11 cellular contexts compared by ENCODE assay signal in genomic region chr2:112803691-112804521, GRCh38. TPM values are rescaled to one million over a fixed set of nuclear protein-coding genes. Genes with fewer than 3 reads are reported as not detected.
DNase-seq lines count a peak whose midpoint lies in the region; ATAC-seq and TF ChIP-seq lines count a peak whose summit lies in the region.
"Had no signal": no experiment of that assay in that cellular context is flagged by ENCODE, and none has a peak within 500 bp of the region (broad histone marks: within the 10 kb centered on the region; RNA-seq: fewer than 3 reads in every experiment).

No MANE protein-coding gene starts in this region.

- H3K9me3 ChIP-seq in osteoblast (ENCODE audit: low read depth, low read length) (no peaks in the 10 kb centered on the region), gastroesophageal sphincter (peaks cover 0 to 11% (median 0%) of the 10 kb centered on the region in 3 donors), left ventricle myocardium inferior (replicated peaks) (peaks cover 9% of the 10 kb centered on the region)

- no peak for TF ChIP-seq EP300 in gastroesophageal sphincter (IDR thresholded peaks at IDR 0.05)

- no peaks in the 10 kb centered on the region for H3K79me2 ChIP-seq in osteoblast (ENCODE audit: insufficient read depth, low read length)

- no peak overlapping the region for H3K4me3 Mint-ChIP-seq in activated naive CD8-positive, alpha-beta T cell treated with anti-CD3 and anti-CD28 coated beads, Interleukin-2, amount 10 ng/mL, durations not matched to agents 7 days and 5 days

- H3K27me3 Mint-ChIP-seq in activated naive CD8-positive, alpha-beta T cell treated with anti-CD3 and anti-CD28 coated beads, Interleukin-2, amount 10 ng/mL, durations not matched to agents 7 days and 5 days, result no peaks in the 10 kb centered on the region

- WGBS in gastroesophageal sphincter (ENCODE audit: low coverage in 1 of 2), 2 donors, result 73% methylated on average over 5 of the region's 5 CpGs

- intact Hi-C loops in left ventricle myocardium inferior (cut with micrococcal nuclease), result no loop called here

- POLR2A ChIA-PET in activated naive CD8-positive, alpha-beta T cell treated with anti-CD3 and anti-CD28 coated beads, Interleukin-2, amount 10 ng/mL, durations not matched to agents 7 days and 5 days (lab: Charles Lee), result no interaction called here

- no peaks in the 10 kb centered on the region for H3K27me3 ChIP-seq in osteoblast (ENCODE audit: insufficient read depth, low read length)
- no peaks in the 10 kb centered on the region for H3K27me3 ChIP-seq in gastroesophageal sphincter
- no peaks in the 10 kb centered on the region for H3K27me3 ChIP-seq in left ventricle myocardium inferior (ENCODE audit: low read depth)

- H2AFZ ChIP-seq in osteoblast (ENCODE audit: low read length), result peak overlapping the region; percentile 58

- DNase-seq in activated naive CD8-positive, alpha-beta T cell treated with anti-CD3 and anti-CD28 coated beads, Interleukin-2, amount 10 ng/mL, durations not matched to agents 7 days and 5 days, result no peak
- DNase-seq in osteoblast (ENCODE audit: insufficient read length, low spot score, missing footprints) (peak; percentile 90), left ventricle myocardium inferior (no peak), occipital lobe (lab: John Stamatoyannopoulos, UW) (no peak), NCI-H526 (lab: John Stamatoyannopoulos, UW) (no peak)
- DNase-seq: NCI-H2171 had no signal

- H4K20me1 ChIP-seq in osteoblast (ENCODE audit: insufficient read depth, low read length), result no peaks in the 10 kb centered on the region

- peak overlapping the region; percentile 49 for H3K4me2 ChIP-seq in osteoblast (ENCODE audit: insufficient read depth, low read length)

- H3K27ac ChIP-seq in osteoblast (ENCODE audit: low read depth, low read length), result peak overlapping the region; percentile 89
- H3K27ac ChIP-seq in gastroesophageal sphincter, result no peak overlapping the region
- no peak overlapping the region for H3K27ac ChIP-seq in left ventricle myocardium inferior (replicated peaks)

- no peak overlapping the region for H3K4me3 ChIP-seq in osteoblast (ENCODE audit: insufficient read depth, low read length)
- no peak overlapping the region for H3K4me3 ChIP-seq in gastroesophageal sphincter
- H3K4me3 ChIP-seq in left ventricle myocardium inferior, result no peak overlapping the region

- no peak for TF ChIP-seq CTCF in osteoblast (IDR thresholded peaks at IDR 0.05; ENCODE audit: extremely low read depth, low read depth, low read length)
- no peak for TF ChIP-seq CTCF in gastroesophageal sphincter (IDR thresholded peaks at IDR 0.05)
- TF ChIP-seq CTCF in left ventricle myocardium inferior (IDR thresholded peaks at IDR 0.05; ENCODE audit: borderline replicate concordance), result no peak

- H3K4me1 Mint-ChIP-seq in activated naive CD8-positive, alpha-beta T cell treated with anti-CD3 and anti-CD28 coated beads, Interleukin-2, amount 10 ng/mL, durations not matched to agents 7 days and 5 days, result peaks cover 34% of the 10 kb centered on the region

- peaks cover 20% of the 10 kb centered on the region for H3K36me3 Mint-ChIP-seq in activated naive CD8-positive, alpha-beta T cell treated with anti-CD3 and anti-CD28 coated beads, Interleukin-2, amount 10 ng/mL, durations not matched to agents 7 days and 5 days

- H3K4me1 ChIP-seq in osteoblast (ENCODE audit: insufficient read depth, low read length) (peaks cover 15% of the 10 kb centered on the region), gastroesophageal sphincter (no peaks in the 10 kb centered on the region), left ventricle myocardium inferior (no peaks in the 10 kb centered on the region)

- TF ChIP-seq POLR2A in gastroesophageal sphincter (IDR thresholded peaks at IDR 0.05), result no peak

- H3K9me3 Mint-ChIP-seq in activated naive CD8-positive, alpha-beta T cell treated with anti-CD3 and anti-CD28 coated beads, Interleukin-2, amount 10 ng/mL, durations not matched to agents 7 days and 5 days, result peaks cover 8% of the 10 kb centered on the region

- peak overlapping the region; percentile 3 for H3K27ac Mint-ChIP-seq in activated naive CD8-positive, alpha-beta T cell treated with anti-CD3 and anti-CD28 coated beads, Interleukin-2, amount 10 ng/mL, durations not matched to agents 7 days and 5 days

- ATAC-seq in GM19023 (IDR thresholded peaks at IDR 0.05; ENCODE audit: unreplicated experiment) (peak; percentile 40), HG03432 (IDR thresholded peaks at IDR 0.05; ENCODE audit: unreplicated experiment) (peak; percentile 64), gastroesophageal sphincter (no peak)
- peak; percentile 44 for ATAC-seq in activated naive CD8-positive, alpha-beta T cell treated with anti-CD3 and anti-CD28 coated beads, Interleukin-2, amount 10 ng/mL, durations not matched to agents 7 days and 5 days (ENCODE audit: low read depth)

- no peaks in the 10 kb centered on the region for H3K36me3 ChIP-seq in osteoblast (ENCODE audit: insufficient read depth, low read length)
- H3K36me3 ChIP-seq in gastroesophageal sphincter, result no peaks in the 10 kb centered on the region
- no peaks in the 10 kb centered on the region for H3K36me3 ChIP-seq in left ventricle myocardium inferior

RNA-seq across cellular contexts. Expression of gene IL1A, which starts 19.6 kb away (rescaled TPM):
- not detected for total RNA-seq in activated naive CD8-positive, alpha-beta T cell treated with anti-CD3 and anti-CD28 coated beads, Interleukin-2, amount 10 ng/mL, durations not matched to agents 7 days and 5 days
- total RNA-seq in osteoblast, result not detected in 2 replicates
- not detected for total RNA-seq in gastroesophageal sphincter
- not detected for total RNA-seq in left ventricle myocardium inferior
- not detected for total RNA-seq in occipital lobe
- total RNA-seq: posterior vena cava had no signal

RNA-seq across cellular contexts. Expression of gene IL1B, which starts 32.7 kb away (rescaled TPM):
- total RNA-seq in activated naive CD8-positive, alpha-beta T cell treated with anti-CD3 and anti-CD28 coated beads, Interleukin-2, amount 10 ng/mL, durations not matched to agents 7 days and 5 days, result under 1 TPM in 1 of 2 experiments, not detected in 1; 0.19 TPM
- total RNA-seq in osteoblast (0.36 TPM in 1 of 2 replicates, not detected in the other), gastroesophageal sphincter (1 to 10 TPM in 2 of 4 donors, not detected in 2; 2.7 to 3.2 TPM), left ventricle myocardium inferior (0.27 TPM), occipital lobe (0.78 TPM)
- total RNA-seq: T-helper 2 cell treated with Interferon-gamma antibody and Interleukin-4, amounts not matched to agents 100 ng/mL and 5 ng/mL, for 36 hours had no signal

RNA-seq across cellular contexts. Expression of gene CKAP2L, which starts 39.5 kb away (rescaled TPM):
- total RNA-seq in activated naive CD8-positive, alpha-beta T cell treated with anti-CD3 and anti-CD28 coated beads, Interleukin-2, amount 10 ng/mL, durations not matched to agents 7 days and 5 days, result 10 to 100 TPM; 38.9 to 40.3 TPM
- total RNA-seq in osteoblast (1.1 and 1.5 TPM in 2 replicates), gastroesophageal sphincter (1 to 10 TPM in 1 of 4 donors, under 1 TPM in 1, not detected in 2; 0.50 to 1.8 TPM), left ventricle myocardium inferior (0.38 TPM), occipital lobe (2.2 TPM)

Comparison
In these comparisons a context has a peak if more than half of its experiments do, and no peak if none do; other contexts are left out.
1. RNA of gene CKAP2L, which starts 39.5 kb away (total RNA-seq): 38.9 to 40.3 TPM in activated naive CD8-positive, alpha-beta T cell treated with anti-CD3 and anti-CD28 coated beads, Interleukin-2, amount 10 ng/mL, durations not matched to agents 7 days and 5 days; 2.2 TPM in occipital lobe (single experiment), 1.1 to 1.5 TPM in osteoblast, 0.50 to 1.8 TPM in gastroesophageal sphincter and 0.38 TPM in left ventricle myocardium inferior (single experiment); every median in the first group is over 10 times any median in the second.